Comparison of ENCODE assay signal across 17 cellular contexts in the genomic region with DNA sequence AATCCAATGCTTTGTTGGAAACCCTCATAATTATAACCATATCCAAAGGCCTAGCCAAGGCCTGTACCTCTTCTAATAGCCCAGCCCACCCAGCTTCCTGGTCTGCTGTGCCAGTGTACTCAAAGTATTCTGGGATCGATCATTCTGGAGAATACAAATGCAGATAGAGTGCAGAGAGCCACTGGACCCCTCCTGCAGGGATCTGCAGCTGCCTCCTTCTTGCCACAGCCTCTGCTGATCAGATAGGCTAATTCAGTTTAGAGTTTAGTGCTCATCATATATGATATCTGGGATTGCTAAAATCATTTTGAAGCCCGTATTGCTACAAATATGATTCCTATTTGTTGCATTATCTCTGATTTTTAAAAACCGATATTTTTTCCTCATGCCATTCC. TPM values are rescaled to one million over a fixed set of nuclear protein-coding genes. Genes with fewer than 3 reads are reported as not detected.
A peak's percentile ranks its signal among the peaks of the same experiment; 100 is the strongest.
DNase-seq lines count a peak whose midpoint lies in the region; ATAC-seq, FAIRE-seq and TF ChIP-seq lines count a peak whose summit lies in the region.
"Had no signal": no experiment of that assay in that cellular context is flagged by ENCODE, and none has a peak within 500 bp of the region (broad histone marks: within the 10 kb centered on the region; RNA-seq: fewer than 3 reads in every experiment).

No MANE protein-coding gene starts in this region.

- TF ChIP-seq CTCF in DND-41 (IDR thresholded peaks at IDR 0.05; ENCODE audit: borderline replicate concordance, extremely low read depth, low read length, poor library complexity, severe bottlenecking) (no peak), SK-N-SH (IDR thresholded peaks at IDR 0.05) (no peak), endothelial cell of umbilical vein (IDR thresholded peaks at IDR 0.05; ENCODE audit: extremely low read depth in 1 of 2, insufficient read depth in 1 of 2, low read depth in 1 of 2, low read length in 2 of 2) (no peak), MM.1S (IDR thresholded peaks at IDR 0.05; ENCODE audit: low read length) (no peak)

- H3K36me3 ChIP-seq in DND-41 (ENCODE audit: insufficient read depth, low read length) (no peaks in the 10 kb centered on the region), SK-N-SH (replicated peaks in 1 of 2; ENCODE audit: control insufficient read depth in 1 of 2, insufficient read depth in 2 of 2, low read length in 1 of 2) (no peaks in the 10 kb centered on the region), endothelial cell of umbilical vein (ENCODE audit: control insufficient read depth in 2 of 2, extremely low read depth in 1 of 2, insufficient read depth in 2 of 2, low read length in 2 of 2) (no peaks in the 10 kb centered on the region), MM.1S (replicated peaks; ENCODE audit: insufficient read depth, low read length) (no peaks in the 10 kb centered on the region)

- H3K27me3 ChIP-seq in DND-41 (ENCODE audit: insufficient read depth, low read length, poor library complexity): no peaks in the 10 kb centered on the region
- H3K27me3 ChIP-seq in SK-N-SH (ENCODE audit: insufficient read depth): no peaks in the 10 kb centered on the region
- no peaks in the 10 kb centered on the region for H3K27me3 ChIP-seq in endothelial cell of umbilical vein (ENCODE audit: control insufficient read depth in 2 of 2, insufficient read depth in 2 of 2, low read length in 2 of 2)
- no peaks in the 10 kb centered on the region for H3K27me3 ChIP-seq in MM.1S (replicated peaks; ENCODE audit: insufficient read depth, low read length)

- H3K9me1 ChIP-seq in endothelial cell of umbilical vein (replicated peaks; ENCODE audit: control insufficient read depth, extremely low read depth, insufficient read depth, low read length): no peaks in the 10 kb centered on the region

- CTCF ChIA-PET in SK-N-SH (lab: Yijun Ruan, JAX) (no interaction called here), endothelial cell of umbilical vein (lab: Charles Lee) (no interaction called here)

- H3K27ac ChIP-seq in DND-41 (ENCODE audit: low read length): no peak overlapping the region
- H3K27ac ChIP-seq in SK-N-SH (ENCODE audit: low read depth in 2 of 2, low read length in 1 of 2): 0 out of 4 replicates have a peak overlapping the region, but pooled peaks of 1 of the 2 experiments have one; percentile 16
- H3K27ac ChIP-seq in endothelial cell of umbilical vein (ENCODE audit: insufficient read depth, low read depth, low read length): peak overlapping the region; percentile 34
- no peak overlapping the region for H3K27ac ChIP-seq in MM.1S (ENCODE audit: low read length)
- H3K27ac ChIP-seq: C4-2B had no signal

- no peak overlapping the region for H3K9ac ChIP-seq in DND-41 (ENCODE audit: low read depth, low read length)
- H3K9ac ChIP-seq in SK-N-SH: no peak overlapping the region
- H3K9ac ChIP-seq in endothelial cell of umbilical vein (replicated peaks; ENCODE audit: extremely low read depth, insufficient read depth, low read length): peak overlapping the region; percentile 23
- no peak overlapping the region for H3K9ac ChIP-seq in MM.1S (ENCODE audit: low read length)

- no peaks in the 10 kb centered on the region for H3F3A ChIP-seq in SK-N-SH (replicated peaks; ENCODE audit: insufficient read depth)
- no peaks in the 10 kb centered on the region for H3F3A ChIP-seq in MM.1S (ENCODE audit: insufficient read depth, low read length)

- intact Hi-C loops in endothelial cell of umbilical vein (cut with micrococcal nuclease): loop anchor here (1.0 kb wide), 2 partner anchors 42 to 239 kb away; no protein-coding TSS in a partner anchor

- 23% methylated on average over 3 of the region's 3 CpGs for WGBS in SK-N-SH (ENCODE audit: low lambda C conversion rate)

- ATAC-seq in DND-41 (ENCODE audit: insufficient read depth, low read depth) (no peak), HG03175 (IDR thresholded peaks at IDR 0.05; ENCODE audit: unreplicated experiment) (no peak)
- ATAC-seq: CD8-positive, alpha-beta T cell; HCT116 had no signal

- H3K4me3 ChIP-seq in DND-41 (ENCODE audit: low read depth in 1 of 2, low read length in 2 of 2) (no peak overlapping the region), SK-N-SH (ENCODE audit: low read depth in 2 of 2, low read length in 1 of 2) (no peak overlapping the region), endothelial cell of umbilical vein (replicated peaks in 1 of 3; ENCODE audit: insufficient read depth in 1 of 3, low read depth in 1 of 3, low read length in 3 of 3) (no peak overlapping the region), MM.1S (ENCODE audit: low read length) (no peak overlapping the region)

- peak; percentile 18; the same call in 1 of the 2 replicates for TF ChIP-seq RAD21 in SK-N-SH (IDR thresholded peaks at IDR 0.05; ENCODE audit: low read length)

- H3K4me2 ChIP-seq in DND-41 (ENCODE audit: insufficient read depth, low read length) (no peak overlapping the region), SK-N-SH (no peak overlapping the region), endothelial cell of umbilical vein (ENCODE audit: insufficient read depth, low read length) (peak overlapping the region; percentile 55), MM.1S (ENCODE audit: low read depth, low read length) (no peak overlapping the region)

- DNase-seq in DND-41 (no peak), SK-N-SH (peak; percentile 61), endothelial cell of umbilical vein (ENCODE audit: low read depth, low spot score) (no peak), NCI-H1105 (lab: John Stamatoyannopoulos, UW) (no peak), NOMO-1 treated with DMSO at 0.1 percent for 48 hours (lab: John Stamatoyannopoulos, UW; ENCODE audit: unreplicated experiment) (no peak), MM.1S (no peak)
- DNase-seq: CD8-positive, alpha-beta T cell; COR-L47; GF-D8; KBM-7 had no signal

- peak in 1 of 2 experiments; percentile 84; a peak in 2 of 4 replicates for TF ChIP-seq EP300 in SK-N-SH (IDR thresholded peaks at IDR 0.05; ENCODE audit: borderline replicate concordance in 1 of 2, low read depth in 1 of 2, low read length in 1 of 2)

- POLR2A ChIA-PET in SK-N-SH (lab: Yijun Ruan, JAX) (no interaction called here), endothelial cell of umbilical vein (lab: Charles Lee) (no interaction called here)

- dilution Hi-C loops in endothelial cell of umbilical vein (cut with MboI; ENCODE audit: extremely low pct_ligation_motif_present, low sequenced_read_pairs): no loop called here

- no peaks in the 10 kb centered on the region for H3K9me2 ChIP-seq in SK-N-SH
- no peaks in the 10 kb centered on the region for H3K9me2 ChIP-seq in MM.1S (replicated peaks; ENCODE audit: insufficient read depth, low read length)

- H3K79me2 ChIP-seq in DND-41 (ENCODE audit: insufficient read depth, low read length) (no peaks in the 10 kb centered on the region), SK-N-SH (ENCODE audit: insufficient read depth) (no peaks in the 10 kb centered on the region), endothelial cell of umbilical vein (ENCODE audit: control insufficient read depth, insufficient read depth, low read length) (no peaks in the 10 kb centered on the region), MM.1S (ENCODE audit: low read length) (no peaks in the 10 kb centered on the region)

- no peaks in the 10 kb centered on the region for H3K9me3 ChIP-seq in DND-41 (ENCODE audit: insufficient read depth, low read length, severe bottlenecking)
- no peaks in the 10 kb centered on the region for H3K9me3 ChIP-seq in SK-N-SH
- no peaks in the 10 kb centered on the region for H3K9me3 ChIP-seq in endothelial cell of umbilical vein (replicated peaks; ENCODE audit: control insufficient read depth, insufficient read depth, low read length)
- H3K9me3 ChIP-seq in MM.1S (replicated peaks; ENCODE audit: insufficient read depth, low read length): no peaks in the 10 kb centered on the region

- H3K4me1 ChIP-seq in DND-41 (ENCODE audit: insufficient read depth, low read length) (no peaks in the 10 kb centered on the region), SK-N-SH (ENCODE audit: control insufficient read depth in 1 of 2, insufficient read depth in 2 of 2, low read depth in 1 of 2, low read length in 1 of 2) (peaks cover 0 to 5% of the 10 kb centered on the region in 2 experiments; a peak in 2 of 4 replicates), endothelial cell of umbilical vein (ENCODE audit: control insufficient read depth, extremely low read depth, insufficient read depth, low read length) (peaks cover 12% of the 10 kb centered on the region), MM.1S (ENCODE audit: low read length) (peaks cover 6% of the 10 kb centered on the region; the same call in 1 of the 2 replicates)

- no peak for FAIRE-seq in endothelial cell of umbilical vein (lab: Jason Lieb, UNC)
- FAIRE-seq: GM19239 had no signal

- H2AFZ ChIP-seq in DND-41 (ENCODE audit: low read depth, low read length) (0 out of 2 replicates have a peak overlapping the region, but pooled peaks have one; percentile 31), SK-N-SH (ENCODE audit: low read depth) (no peak overlapping the region), endothelial cell of umbilical vein (ENCODE audit: low read depth, low read length) (peak overlapping the region; percentile 51), MM.1S (ENCODE audit: low read length) (no peak overlapping the region)

- no TSS peak for BruUV-seq in endothelial cell of umbilical vein (replicated peaks; lab: Mats Ljungman, UMichigan)

- TF ChIP-seq POLR2A in endothelial cell of umbilical vein (IDR thresholded peaks at IDR 0.05; ENCODE audit: low read depth, low read length): no peak

- H4K20me1 ChIP-seq in DND-41 (ENCODE audit: insufficient read depth, low read length): no peaks in the 10 kb centered on the region
- no peaks in the 10 kb centered on the region for H4K20me1 ChIP-seq in SK-N-SH (ENCODE audit: insufficient read depth)
- no peaks in the 10 kb centered on the region for H4K20me1 ChIP-seq in endothelial cell of umbilical vein (replicated peaks; ENCODE audit: control insufficient read depth, extremely low read depth, insufficient read depth, low read length)
- H4K20me1 ChIP-seq in MM.1S (ENCODE audit: insufficient read depth, low read length): no peaks in the 10 kb centered on the region

RNA-seq across cellular contexts. Expression of gene CASP5, which starts 17.5 kb away (rescaled TPM):
- polyA plus RNA-seq in SK-N-SH (2012; rRNA removed) (not detected in 2 replicates), endothelial cell of umbilical vein (not detected in 2 replicates)
- polyA plus RNA-seq in SK-N-SH (2012; cell fraction: cytosol; rRNA removed): not detected in 2 replicates
- polyA plus RNA-seq in SK-N-SH (2012; cell fraction: nucleus; rRNA removed): not detected in 2 replicates
- total RNA-seq in endothelial cell of umbilical vein: not detected in 2 replicates
- not detected in 2 replicates for polyA plus RNA-seq in endothelial cell of umbilical vein (2011; cell fraction: cytosol; rRNA removed)
- polyA plus RNA-seq in endothelial cell of umbilical vein (2011; cell fraction: nucleus; rRNA removed): not detected in 2 replicates
- polyA plus RNA-seq in endothelial cell of umbilical vein (2012): not detected in 2 replicates
- not detected in 2 replicates for polyA minus RNA-seq in endothelial cell of umbilical vein
- not detected for polyA minus RNA-seq in endothelial cell of umbilical vein (2011; cell fraction: cytosol; rRNA and poly(A)+ RNA removed)
- polyA minus RNA-seq in endothelial cell of umbilical vein (2011; cell fraction: nucleus; rRNA and poly(A)+ RNA removed): not detected in 2 replicates
- total RNA-seq: A172; B cell; CD8-positive, alpha-beta T cell; H4 had no signal

RNA-seq across cellular contexts. Expression of gene CASP1, which starts 29.5 kb away (rescaled TPM):
- polyA plus RNA-seq in SK-N-SH (2012; rRNA removed): 0.06 TPM in 1 of 2 replicates, not detected in the other
- 0.03 and 0.04 TPM in 2 replicates for polyA plus RNA-seq in SK-N-SH (2012; cell fraction: cytosol; rRNA removed)
- 0.05 TPM in 1 of 2 replicates, not detected in the other for polyA plus RNA-seq in SK-N-SH (2012; cell fraction: nucleus; rRNA removed)
- total RNA-seq in endothelial cell of umbilical vein: 6.2 and 12.4 TPM in 2 replicates
- polyA plus RNA-seq in endothelial cell of umbilical vein: 1.4 and 1.8 TPM in 2 replicates
- polyA plus RNA-seq in endothelial cell of umbilical vein (2011; cell fraction: cytosol; rRNA removed): 1.4 and 1.8 TPM in 2 replicates
- 2.8 and 3.1 TPM in 2 replicates for polyA plus RNA-seq in endothelial cell of umbilical vein (2011; cell fraction: nucleus; rRNA removed)
- polyA plus RNA-seq in endothelial cell of umbilical vein (2012): 10.7 and 11.9 TPM in 2 replicates
- polyA minus RNA-seq in endothelial cell of umbilical vein: 1.3 and 1.5 TPM in 2 replicates
- 11.9 TPM for polyA minus RNA-seq in endothelial cell of umbilical vein (2011; cell fraction: cytosol; rRNA and poly(A)+ RNA removed)
- 2.5 TPM in 2 replicates for polyA minus RNA-seq in endothelial cell of umbilical vein (2011; cell fraction: nucleus; rRNA and poly(A)+ RNA removed)

RNA-seq across cellular contexts. Expression of gene CASP4, which starts 37.1 kb away (rescaled TPM):
- 9.1 and 13.6 TPM in 2 replicates for polyA plus RNA-seq in SK-N-SH (2012; rRNA removed)
- polyA plus RNA-seq in SK-N-SH (2012; cell fraction: cytosol; rRNA removed): 11.3 and 12.8 TPM in 2 replicates
- 5.2 and 8.4 TPM in 2 replicates for polyA plus RNA-seq in SK-N-SH (2012; cell fraction: nucleus; rRNA removed)
- total RNA-seq in endothelial cell of umbilical vein: 77.4 and 83.1 TPM in 2 replicates
- polyA plus RNA-seq in endothelial cell of umbilical vein: 85.4 and 89.1 TPM in 2 replicates
- polyA plus RNA-seq in endothelial cell of umbilical vein (2011; cell fraction: cytosol; rRNA removed): 120 and 122 TPM in 2 replicates
- 81.4 and 150 TPM in 2 replicates for polyA plus RNA-seq in endothelial cell of umbilical vein (2011; cell fraction: nucleus; rRNA removed)
- polyA plus RNA-seq in endothelial cell of umbilical vein (2012): 116 and 155 TPM in 2 replicates
- polyA minus RNA-seq in endothelial cell of umbilical vein: 74.2 and 79.6 TPM in 2 replicates
- 25.9 TPM for polyA minus RNA-seq in endothelial cell of umbilical vein (2011; cell fraction: cytosol; rRNA and poly(A)+ RNA removed)
- polyA minus RNA-seq in endothelial cell of umbilical vein (2011; cell fraction: nucleus; rRNA and poly(A)+ RNA removed): 46.5 and 57.4 TPM in 2 replicates

RNA-seq across cellular contexts. Expression of gene CARD16, which starts 39.7 kb away (rescaled TPM):
- polyA plus RNA-seq in SK-N-SH (2012; rRNA removed) (not detected in 2 replicates), endothelial cell of umbilical vein (22.3 and 26.8 TPM in 2 replicates)
- 0.12 TPM in 1 of 2 replicates, not detected in the other for polyA plus RNA-seq in SK-N-SH (2012; cell fraction: cytosol; rRNA removed)
- polyA plus RNA-seq in SK-N-SH (2012; cell fraction: nucleus; rRNA removed): not detected in 2 replicates
- 68.7 and 76.6 TPM in 2 replicates for total RNA-seq in endothelial cell of umbilical vein
- 34.8 and 40.9 TPM in 2 replicates for polyA plus RNA-seq in endothelial cell of umbilical vein (2011; cell fraction: cytosol; rRNA removed)
- 10.7 and 12.3 TPM in 2 replicates for polyA plus RNA-seq in endothelial cell of umbilical vein (2011; cell fraction: nucleus; rRNA removed)
- polyA plus RNA-seq in endothelial cell of umbilical vein (2012): 139 and 144 TPM in 2 replicates
- polyA minus RNA-seq in endothelial cell of umbilical vein: 5.1 and 15.9 TPM in 2 replicates
- polyA minus RNA-seq in endothelial cell of umbilical vein (2011; cell fraction: cytosol; rRNA and poly(A)+ RNA removed): 16.2 TPM
- polyA minus RNA-seq in endothelial cell of umbilical vein (2011; cell fraction: nucleus; rRNA and poly(A)+ RNA removed): 11.6 and 12.7 TPM in 2 replicates

Comparison
In these comparisons a context has a peak if more than half of its experiments do, and no peak if none do; other contexts are left out.
1. H2AFZ ChIP-seq: peak in DND-41 (single experiment) and endothelial cell of umbilical vein (single experiment); none in SK-N-SH (single experiment) and MM.1S (single experiment).